In genomic region chr19:55173186-55173716, GRCh38 we compare ENCODE assay signal across 9 cellular contexts. TPM values are rescaled to one million over a fixed set of nuclear protein-coding genes. Genes with fewer than 3 reads are reported as not detected.
DNase-seq lines count a peak whose midpoint lies in the region; ATAC-seq and TF ChIP-seq lines count a peak whose summit lies in the region.
"Had no signal": no experiment of that assay in that cellular context is flagged by ENCODE, and none has a peak within 500 bp of the region (broad histone marks: within the 10 kb centered on the region; RNA-seq: fewer than 3 reads in every experiment).

No MANE protein-coding gene starts in this region.

- DNase-seq in BJ (ENCODE audit: low read depth) (no peak), epithelial cell of esophagus (ENCODE audit: low read depth) (no peak), NCI-H510A treated with DMSO at 0.1 percent for 48 hours (lab: John Stamatoyannopoulos, UW) (no peak), HPDE6-E6E7 (ENCODE audit: extremely low spot score) (no peak), GDM1 (lab: John Stamatoyannopoulos, UW) (no peak)
- DNase-seq: activated naive CD4-positive, alpha-beta T cell had no signal

- CTCF ChIA-PET in BJ (lab: Yijun Ruan, JAX): interaction anchor here (1.0 to 1.1 kb wide), 3 partner anchors 13 to 294 kb away, joined by 3 to 10 read pairs (median 4); no protein-coding TSS in a partner anchor

- 0 out of 2 replicates have a peak, but pooled peaks cover 2% of the 10 kb centered on the region for H3K27me3 ChIP-seq in BJ (ENCODE audit: control insufficient read depth, insufficient read depth, low read length)

- POLR2A ChIA-PET in BJ (lab: Charles Lee): no interaction called here

- no peak for TF ChIP-seq CTCF in BJ (IDR thresholded peaks at IDR 0.05; ENCODE audit: insufficient read depth, low read depth, low read length)
- TF ChIP-seq CTCF in epithelial cell of esophagus (IDR thresholded peaks at IDR 0.05; ENCODE audit: insufficient read depth, low read depth, low read length, missing control alignments): no peak
- TF ChIP-seq CTCF in nephron (IDR thresholded peaks at IDR 0.05; ENCODE audit: unreplicated experiment in 3 of 3): no peak

- no peaks in the 10 kb centered on the region for H3K36me3 ChIP-seq in BJ (ENCODE audit: control insufficient read depth, insufficient read depth, low read length)

- H3K36me3 Mint-ChIP-seq in nephron (ENCODE audit: low read depth): no peaks in the 10 kb centered on the region

- H3K9me3 Mint-ChIP-seq in nephron: peaks cover 5% of the 10 kb centered on the region

- no peak overlapping the region for H3K27ac Mint-ChIP-seq in nephron

- ATAC-seq in GM18868 (IDR thresholded peaks at IDR 0.05; ENCODE audit: unreplicated experiment): no peak

- peaks cover 7% of the 10 kb centered on the region for H3K4me1 Mint-ChIP-seq in nephron

- H3K27me3 Mint-ChIP-seq in nephron (ENCODE audit: low read depth): peaks cover 95% of the 10 kb centered on the region

- H3K4me3 Mint-ChIP-seq in nephron: peak overlapping the region; percentile 69 to 80 (median 74)

- H3K4me3 ChIP-seq in BJ (ENCODE audit: low read depth, low read length) (peak overlapping the region; percentile 66), epithelial cell of esophagus (ENCODE audit: low read length) (peak overlapping the region; percentile 50)

TF ChIP-seq in PFSK-1, 5 proteins besides CTCF, POLR2A, EP300 and RAD21:
- TF ChIP-seq SIN3A (IDR thresholded peaks at IDR 0.05; ENCODE audit: borderline replicate concordance, insufficient read depth, low read length) (0 out of 2 replicates have a peak, but pooled peaks have one; percentile 3), TAF1 (IDR thresholded peaks at IDR 0.05; ENCODE audit: borderline replicate concordance, insufficient read depth, low read length) (no peak)
TF ChIP-seq in PFSK-1: peak in this region for 1.

RNA-seq across cellular contexts. Expression of gene DNAAF3, which starts 6.8 kb away (rescaled TPM):
- 0.39 and 0.51 TPM in 2 replicates for polyA plus RNA-seq in BJ (2011; rRNA removed)
- 0.26 TPM in 1 of 2 replicates, not detected in the other for polyA minus RNA-seq in BJ (2011; rRNA and poly(A)+ RNA removed)
- 36.8 TPM for polyA plus RNA-seq in PFSK-1 (2012; ENCODE audit: insufficient read length, low read depth)

RNA-seq across cellular contexts. Expression of gene SYT5, which starts 6.8 kb away (rescaled TPM):
- polyA plus RNA-seq in BJ (2011; rRNA removed): 0.26 and 0.47 TPM in 2 replicates
- 0.26 TPM in 1 of 2 replicates, not detected in the other for polyA minus RNA-seq in BJ (2011; rRNA and poly(A)+ RNA removed)
- 0.72 TPM for polyA plus RNA-seq in PFSK-1 (2012; ENCODE audit: insufficient read length, low read depth)

RNA-seq across cellular contexts. Expression of gene TNNI3, which starts 15.7 kb away (rescaled TPM):
- polyA plus RNA-seq in BJ (2011; rRNA removed): 0.12 TPM in 1 of 2 replicates, not detected in the other
- polyA minus RNA-seq in BJ (2011; rRNA and poly(A)+ RNA removed): not detected in 2 replicates
- polyA plus RNA-seq in PFSK-1 (2012; ENCODE audit: insufficient read length, low read depth): 5.7 TPM

RNA-seq across cellular contexts. Expression of gene TNNT1, which starts 24.2 kb away (rescaled TPM):
- 10.4 and 10.5 TPM in 2 replicates for polyA plus RNA-seq in BJ (2011; rRNA removed)
- 0.93 and 1.1 TPM in 2 replicates for polyA minus RNA-seq in BJ (2011; rRNA and poly(A)+ RNA removed)
- 268 TPM for polyA plus RNA-seq in PFSK-1 (2012; ENCODE audit: insufficient read length, low read depth)

RNA-seq across cellular contexts. Expression of gene PTPRH, which starts 36.0 kb away (rescaled TPM):
- polyA plus RNA-seq in BJ (2011; rRNA removed): 2.2 and 4.3 TPM in 2 replicates
- polyA minus RNA-seq in BJ (2011; rRNA and poly(A)+ RNA removed): 3.9 and 6.0 TPM in 2 replicates
- polyA plus RNA-seq in PFSK-1 (2012; ENCODE audit: insufficient read length, low read depth): 26.9 TPM
